ENCODE assay signal across 17 cellular contexts in genomic region chr10:78567680-78568453, GRCh38.
DNase-seq lines count a peak whose midpoint lies in the region; ATAC-seq and TF ChIP-seq lines count a peak whose summit lies in the region.
"Had no signal": no experiment of that assay in that cellular context is flagged by ENCODE, and none has a peak within 500 bp of the region (broad histone marks: within the 10 kb centered on the region; RNA-seq: fewer than 3 reads in every experiment).

No MANE protein-coding gene starts in this region.

- no peak overlapping the region for H3K4me3 Mint-ChIP-seq in T-helper 2 cell treated with Interferon-gamma antibody and Interleukin-4, amounts not matched to agents 5 μg/mL and 100 μg/mL, for 36 hours
- no peak overlapping the region for H3K4me3 Mint-ChIP-seq in CD14-positive monocyte
- H3K4me3 Mint-ChIP-seq: effector memory CD8-positive, alpha-beta T cell; T-cell had no signal

- no peak for ATAC-seq in Right ventricle myocardium inferior
- ATAC-seq: activated naive CD4-positive, alpha-beta T cell treated with anti-CD3 and anti-CD28 coated beads, Interleukin-2, amount 50 U/mL, for 72 hours; effector memory CD8-positive, alpha-beta T cell; T-cell had no signal

- intact Hi-C loops in Right ventricle myocardium inferior (cut with DNase I) = no loop called here
- intact Hi-C loops in posterior vena cava (cut with DNase I) = no loop called here
- intact Hi-C loops in CD14-positive monocyte (cut with micrococcal nuclease) = no loop called here

- no peak for TF ChIP-seq CTCF in cardiac muscle cell (IDR thresholded peaks at IDR 0.05; ENCODE audit: low read depth, low read length)
- TF ChIP-seq CTCF in CD14-positive monocyte (IDR thresholded peaks at IDR 0.05) = no peak

- peak overlapping the region; percentile 84 for H3K27ac ChIP-seq in cardiac muscle cell

- no peaks in the 10 kb centered on the region for H3K36me3 Mint-ChIP-seq in T-helper 2 cell treated with Interferon-gamma antibody and Interleukin-4, amounts not matched to agents 5 μg/mL and 100 μg/mL, for 36 hours (ENCODE audit: low read depth)
- peaks cover 0 to 3% of the 10 kb centered on the region in 2 donors for H3K36me3 Mint-ChIP-seq in CD14-positive monocyte
- H3K36me3 Mint-ChIP-seq: activated naive CD4-positive, alpha-beta T cell treated with anti-CD3 and anti-CD28 coated beads, Interleukin-2, amount 50 U/mL, for 72 hours; T-cell had no signal

- DNase-seq in cardiac muscle cell (ENCODE audit: low read depth in 1 of 2, low spot score in 1 of 2) (no peak), Right ventricle myocardium inferior (ENCODE audit: missing footprints) (no peak), NCI-H748 (lab: John Stamatoyannopoulos, UW; ENCODE audit: unreplicated experiment) (peak; percentile 97), left kidney (ENCODE audit: low read depth, low spot score) (peak; percentile 33), posterior vena cava (ENCODE audit: low spot score) (no peak), CD14-positive monocyte (ENCODE audit: low spot score) (no peak), midbrain (lab: John Stamatoyannopoulos, UW) (no peak)
- DNase-seq in T-helper 2 cell treated with Interferon-gamma antibody and Interleukin-4, amounts not matched to agents 5 μg/mL and 100 μg/mL, for 36 hours (ENCODE audit: low spot score) = no peak
- DNase-seq: activated CD8-positive, alpha-beta memory T cell treated with anti-CD3 and anti-CD28 coated beads, Interleukin-2, amount 50 U/mL, for 48 hours; effector memory CD8-positive, alpha-beta T cell; HCEC 1CT; mammary epithelial cell; NCI-H1694; occipital lobe; stimulated activated naive CD4-positive, alpha-beta T cell; T-cell had no signal

- H3K4me3 ChIP-seq in cardiac muscle cell = no peak overlapping the region

- no peaks in the 10 kb centered on the region for H3K9me3 ChIP-seq in cardiac muscle cell (ENCODE audit: low read depth)

- H3K27me3 ChIP-seq in cardiac muscle cell = no peaks in the 10 kb centered on the region

- H3K4me1 ChIP-seq in cardiac muscle cell (ENCODE audit: low read depth) = peaks cover 31% of the 10 kb centered on the region

- peaks cover 4% of the 10 kb centered on the region for H3K4me1 Mint-ChIP-seq in T-helper 2 cell treated with Interferon-gamma antibody and Interleukin-4, amounts not matched to agents 5 μg/mL and 100 μg/mL, for 36 hours (ENCODE audit: low read depth)
- H3K4me1 Mint-ChIP-seq in CD14-positive monocyte = peaks cover 29% of the 10 kb centered on the region
- H3K4me1 Mint-ChIP-seq: T-cell had no signal

- H3K9me3 Mint-ChIP-seq in T-helper 2 cell treated with Interferon-gamma antibody and Interleukin-4, amounts not matched to agents 5 μg/mL and 100 μg/mL, for 36 hours = no peaks in the 10 kb centered on the region
- H3K9me3 Mint-ChIP-seq in CD14-positive monocyte = peaks cover 0 to 2% (median 0%) of the 10 kb centered on the region in 7 donors
- H3K9me3 Mint-ChIP-seq: activated naive CD4-positive, alpha-beta T cell treated with anti-CD3 and anti-CD28 coated beads, Interleukin-2, amount 50 U/mL, for 72 hours; effector memory CD8-positive, alpha-beta T cell; T-cell had no signal

- peaks cover under 1% of the 10 kb centered on the region for H3K27me3 Mint-ChIP-seq in T-helper 2 cell treated with Interferon-gamma antibody and Interleukin-4, amounts not matched to agents 5 μg/mL and 100 μg/mL, for 36 hours (ENCODE audit: low read depth)
- H3K27me3 Mint-ChIP-seq in CD14-positive monocyte (ENCODE audit: low read depth in 3 of 3) = peaks cover 0 to 4% (median 2%) of the 10 kb centered on the region in 3 donors

- H3K27ac Mint-ChIP-seq in T-helper 2 cell treated with Interferon-gamma antibody and Interleukin-4, amounts not matched to agents 5 μg/mL and 100 μg/mL, for 36 hours = no peak overlapping the region
- H3K27ac Mint-ChIP-seq in CD14-positive monocyte = peak overlapping the region in 3 of 7 donors; percentile 46 to 81 (median 72)
- H3K27ac Mint-ChIP-seq: activated naive CD4-positive, alpha-beta T cell treated with anti-CD3 and anti-CD28 coated beads, Interleukin-2, amount 50 U/mL, for 72 hours; effector memory CD8-positive, alpha-beta T cell; T-cell had no signal

- H3K36me3 ChIP-seq in cardiac muscle cell = no peaks in the 10 kb centered on the region

Comparison
In these comparisons a context has a peak if more than half of its experiments do, and no peak if none do; other contexts are left out.
1. DNase-seq: peak in NCI-H748 (single experiment) and left kidney (single experiment); none in cardiac muscle cell (0 of 2), Right ventricle myocardium inferior (single experiment), T-helper 2 cell treated with Interferon-gamma antibody and Interleukin-4, amounts not matched to agents 5 μg/mL and 100 μg/mL, for 36 hours (single experiment), posterior vena cava (single experiment), CD14-positive monocyte (single experiment) and midbrain (single experiment).